Comparison of ENCODE assay signal across 24 cellular contexts in the genomic region with DNA sequence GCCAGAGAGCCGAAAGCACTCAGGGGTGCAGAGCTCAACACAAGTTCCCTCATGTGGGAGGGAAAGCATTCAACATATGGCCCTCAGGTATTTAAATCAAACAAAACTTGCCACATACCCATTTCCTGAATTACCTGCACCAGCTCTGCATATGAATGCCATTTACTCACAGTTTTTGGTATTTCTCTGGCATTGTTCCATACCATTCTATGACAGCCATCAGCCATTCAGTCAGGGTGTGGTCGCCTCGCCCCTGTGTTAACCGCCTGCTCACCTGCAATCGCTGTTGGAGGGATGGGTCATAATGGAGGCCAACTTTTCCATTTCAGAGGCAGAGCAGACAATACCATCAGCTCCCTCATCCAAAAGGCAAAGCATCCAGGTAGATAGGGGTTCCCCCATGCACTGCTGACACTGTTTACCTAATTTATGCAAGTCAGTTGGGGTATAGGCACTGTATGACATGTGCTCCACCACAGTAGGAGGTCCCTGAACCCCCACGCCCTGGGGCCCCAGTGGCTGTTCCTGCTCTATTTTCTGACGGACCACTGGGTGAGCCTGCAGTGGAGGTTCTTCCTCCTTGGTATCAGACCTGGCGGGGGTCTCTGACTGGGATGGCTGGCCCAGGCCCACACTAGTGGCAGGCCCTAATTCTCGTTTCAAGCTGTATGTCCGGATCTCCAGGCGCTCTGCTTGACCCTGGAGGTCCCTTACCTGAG.
"Had no signal": no experiment of that assay in that cellular context is flagged by ENCODE, and none has a peak within 500 bp of the region (broad histone marks: within the 10 kb centered on the region; RNA-seq: fewer than 3 reads in every experiment).

No MANE protein-coding gene starts in this region.

- ATAC-seq: activated naive CD4-positive, alpha-beta T cell treated with anti-CD3 and anti-CD28 coated beads, Interleukin-2, amount 50 U/mL, for 72 hours; natural killer cell treated with Interleukin-12 subunit alpha and Interleukin-12 subunit beta and Interleukin-15 and Interleukin-18, amount 100 ng/mL, for 72 hours had no signal

- H3K4me3 ChIP-seq: left ventricle myocardium inferior, prostate gland, thyroid gland, uterus had no signal

- H3K27me3 ChIP-seq: brain microvascular endothelial cell, thyroid gland, uterus had no signal

- DNase-seq: activated CD4-positive, alpha-beta T cell treated with anti-CD3 and anti-CD28 coated beads for 1 hour; activated CD4-positive, alpha-beta T cell treated with anti-CD3 and anti-CD28 coated beads, Interleukin-2, amount 50 U/mL, for 1 hour; activated T-cell treated with anti-CD3 and anti-CD28 coated beads, Interleukin-2, amount 50 U/mL, for 1 hour; brain microvascular endothelial cell; effector memory CD4-positive, alpha-beta T cell; foreskin fibroblast; immature natural killer cell; kidney glomerular epithelial cell; left ventricle myocardium inferior; stimulated activated CD4-positive, alpha-beta T cell treated with anti-CD3 and anti-CD28 coated beads, Interleukin-12 subunit alpha, Interleukin-12 subunit beta, amount 100 ng/mL, for 4 hours; substantia nigra; T-cell; thyroid gland; uterus; WERI-Rb-1 had no signal

- H3K9me3 ChIP-seq: left ventricle myocardium inferior, prostate gland, thyroid gland, uterus had no signal

- H3K36me3 ChIP-seq: brain microvascular endothelial cell, left ventricle myocardium inferior, prostate gland, thyroid gland, uterus, WERI-Rb-1 had no signal

- H3K4me1 ChIP-seq: left ventricle myocardium inferior, prostate gland, thyroid gland, uterus had no signal

- FAIRE-seq: colon, endothelial cell of umbilical vein had no signal

- H3K27me3 Mint-ChIP-seq: central memory CD8-positive, alpha-beta T cell; natural killer cell treated with Interleukin-12 subunit alpha and Interleukin-12 subunit beta and Interleukin-15 and Interleukin-18, amount 100 ng/mL, for 72 hours; stimulated activated naive CD8-positive, alpha-beta T cell treated with anti-CD3 and anti-CD28 coated beads, Interleukin-15, Interleukin-2, amounts not matched to agents 100 ng/mL and 50 ng/mL, for 24 hours; T-cell had no signal

- H3K36me3 Mint-ChIP-seq: immature natural killer cell, T-cell had no signal

- H3K4me3 Mint-ChIP-seq: central memory CD8-positive, alpha-beta T cell; immature natural killer cell; mesothelial cell of epicardium; natural killer cell treated with Interleukin-12 subunit alpha and Interleukin-12 subunit beta and Interleukin-15 and Interleukin-18, amount 100 ng/mL, for 72 hours; stimulated activated naive CD8-positive, alpha-beta T cell treated with anti-CD3 and anti-CD28 coated beads, Interleukin-15, Interleukin-2, amounts not matched to agents 100 ng/mL and 50 ng/mL, for 24 hours; T-cell; T-helper 2 cell treated with Interferon-gamma antibody and Interleukin-4, amounts not matched to agents 5 μg/mL and 100 μg/mL, for 36 hours had no signal

- H3K4me1 Mint-ChIP-seq: central memory CD8-positive, alpha-beta T cell; immature natural killer cell; mesothelial cell of epicardium; T-cell had no signal

- H3K27ac Mint-ChIP-seq: activated naive CD4-positive, alpha-beta T cell treated with anti-CD3 and anti-CD28 coated beads, Interleukin-2, amount 50 U/mL, for 72 hours; immature natural killer cell; mesothelial cell of epicardium; natural killer cell treated with Interleukin-12 subunit alpha and Interleukin-12 subunit beta and Interleukin-15 and Interleukin-18, amount 100 ng/mL, for 72 hours; stimulated activated naive CD8-positive, alpha-beta T cell treated with anti-CD3 and anti-CD28 coated beads, Interleukin-15, Interleukin-2, amounts not matched to agents 100 ng/mL and 50 ng/mL, for 24 hours; T-cell; T-helper 2 cell treated with Interferon-gamma antibody and Interleukin-4, amounts not matched to agents 5 μg/mL and 100 μg/mL, for 36 hours had no signal

- H3K27ac ChIP-seq: brain microvascular endothelial cell, left ventricle myocardium inferior, prostate gland, thyroid gland, uterus, WERI-Rb-1 had no signal
